Comparison of ENCODE assay signal across 8 cellular contexts in the genomic region with DNA sequence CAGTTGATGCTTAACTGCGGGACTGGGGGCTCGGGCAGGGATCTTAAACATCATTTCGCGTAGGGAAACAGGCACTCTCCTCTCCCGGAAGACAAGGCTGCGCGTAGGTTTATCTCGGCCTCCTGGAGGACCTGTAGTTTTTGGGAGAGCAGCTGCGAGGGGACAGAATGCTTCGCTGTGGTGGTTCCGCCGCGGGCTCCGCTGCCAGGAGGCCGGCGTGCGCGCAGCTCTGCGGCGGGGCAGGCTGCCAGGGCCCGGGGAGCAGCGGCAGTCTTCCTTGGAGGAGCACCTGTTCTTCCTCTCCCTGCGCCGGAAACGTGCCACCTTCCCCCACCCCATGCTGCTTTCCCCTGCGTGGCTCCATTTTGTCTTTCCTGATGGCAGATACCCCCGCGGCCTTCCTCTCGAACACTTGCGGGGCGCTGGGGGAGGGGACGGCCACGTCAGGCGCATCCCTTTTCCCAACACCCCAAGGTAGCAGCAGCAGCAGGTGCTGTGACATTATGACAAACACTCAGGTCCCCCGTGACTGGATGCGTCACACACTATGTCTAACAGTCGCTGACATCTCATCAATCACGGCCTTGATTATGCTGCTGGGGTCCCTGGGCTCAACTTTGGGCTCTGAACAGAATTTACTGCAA.
DNase-seq lines count a peak whose midpoint lies in the region; ATAC-seq and TF ChIP-seq lines count a peak whose summit lies in the region.

No MANE protein-coding gene starts in this region.

- no peak overlapping the region for H3K4me3 Mint-ChIP-seq in activated CD8-positive, alpha-beta T cell treated with anti-CD3 and anti-CD28 coated beads, Interleukin-2, amount 10 ng/mL, durations not matched to agents 7 days and 5 days

- H3K27me3 Mint-ChIP-seq in activated CD8-positive, alpha-beta T cell treated with anti-CD3 and anti-CD28 coated beads, Interleukin-2, amount 10 ng/mL, durations not matched to agents 7 days and 5 days (ENCODE audit: low read depth): peaks cover 6% of the 10 kb centered on the region

- H3K4me3 ChIP-seq in prostate gland: peak overlapping the region in 1 of 2 donors; percentile 21

- H3K4me1 Mint-ChIP-seq in activated CD8-positive, alpha-beta T cell treated with anti-CD3 and anti-CD28 coated beads, Interleukin-2, amount 10 ng/mL, durations not matched to agents 7 days and 5 days (ENCODE audit: low read depth): no peaks in the 10 kb centered on the region

- H3K36me3 ChIP-seq in prostate gland: no peaks in the 10 kb centered on the region

- H3K27ac Mint-ChIP-seq in activated CD8-positive, alpha-beta T cell treated with anti-CD3 and anti-CD28 coated beads, Interleukin-2, amount 10 ng/mL, durations not matched to agents 7 days and 5 days: no peak overlapping the region

- no peaks in the 10 kb centered on the region for H3K9me3 Mint-ChIP-seq in activated CD8-positive, alpha-beta T cell treated with anti-CD3 and anti-CD28 coated beads, Interleukin-2, amount 10 ng/mL, durations not matched to agents 7 days and 5 days (ENCODE audit: insufficient read depth)

- TF ChIP-seq POLR2A in prostate gland (IDR thresholded peaks at IDR 0.05): no peak

- no peak overlapping the region for H3K27ac ChIP-seq in prostate gland

- H3K9me3 ChIP-seq in prostate gland: no peaks in the 10 kb centered on the region

- POLR2A ChIA-PET in activated CD8-positive, alpha-beta T cell treated with anti-CD3 and anti-CD28 coated beads, Interleukin-2, amount 10 ng/mL, durations not matched to agents 7 days and 5 days (lab: Charles Lee): no interaction called here

- H3K4me1 ChIP-seq in prostate gland (replicated peaks): no peaks in the 10 kb centered on the region

- intact Hi-C loops in prostate gland (cut with DNase I): no loop called here

- H3K27me3 ChIP-seq in prostate gland (replicated peaks; ENCODE audit: insufficient read depth): no peaks in the 10 kb centered on the region

- DNase-seq in NCI-H1092 treated with DMSO at 0.1 percent for 48 hours (lab: John Stamatoyannopoulos, UW) (peak; percentile 92), cerebellar nuclear complex (lab: John Stamatoyannopoulos, UW) (peak; percentile 67 to 77), left kidney (ENCODE audit: low read depth, low spot score) (peak; percentile 71), superior temporal gyrus (ENCODE audit: extremely low spot score) (peak; percentile 56), NK-92 (lab: John Stamatoyannopoulos, UW; ENCODE audit: unreplicated experiment) (no peak), prostate gland (ENCODE audit: low spot score) (no peak)
- no peak for DNase-seq in activated CD8-positive, alpha-beta T cell treated with anti-CD3 and anti-CD28 coated beads, Interleukin-2, amount 10 ng/mL, durations not matched to agents 7 days and 5 days

- CTCF ChIA-PET in activated CD8-positive, alpha-beta T cell treated with anti-CD3 and anti-CD28 coated beads, Interleukin-2, amount 10 ng/mL, durations not matched to agents 7 days and 5 days (lab: Charles Lee): no interaction called here

- no peak for ATAC-seq in activated CD8-positive, alpha-beta T cell treated with anti-CD3 and anti-CD28 coated beads, Interleukin-2, amount 10 ng/mL, durations not matched to agents 7 days and 5 days
- no peak for ATAC-seq in HG02870 (IDR thresholded peaks at IDR 0.05; ENCODE audit: unreplicated experiment)

- 9% methylated on average over 38 of the region's 38 CpGs for WGBS in prostate gland

- no peaks in the 10 kb centered on the region for H3K36me3 Mint-ChIP-seq in activated CD8-positive, alpha-beta T cell treated with anti-CD3 and anti-CD28 coated beads, Interleukin-2, amount 10 ng/mL, durations not matched to agents 7 days and 5 days (ENCODE audit: low read depth)

- TF ChIP-seq CTCF in prostate gland (IDR thresholded peaks at IDR 0.05): no peak

Comparison
In these comparisons a context has a peak if more than half of its experiments do, and no peak if none do; other contexts are left out.
1. DNase-seq: peak in NCI-H1092 treated with DMSO at 0.1 percent for 48 hours (single experiment), cerebellar nuclear complex (2 of 2), left kidney (single experiment) and superior temporal gyrus (single experiment); none in activated CD8-positive, alpha-beta T cell treated with anti-CD3 and anti-CD28 coated beads, Interleukin-2, amount 10 ng/mL, durations not matched to agents 7 days and 5 days (single experiment), NK-92 (single experiment) and prostate gland (single experiment).